9 cellular contexts compared by ENCODE assay signal in genomic region chr16:11253009-11253994, GRCh38. TPM values are rescaled to one million over a fixed set of nuclear protein-coding genes. Genes with fewer than 3 reads are reported as not detected.
A peak's percentile ranks its signal among the peaks of the same experiment; 100 is the strongest.
DNase-seq lines count a peak whose midpoint lies in the region; ATAC-seq, FAIRE-seq and TF ChIP-seq lines count a peak whose summit lies in the region.
"Had no signal": no experiment of that assay in that cellular context is flagged by ENCODE, and none has a peak within 500 bp of the region (broad histone marks: within the 10 kb centered on the region; RNA-seq: fewer than 3 reads in every experiment).

No MANE protein-coding gene starts in this region.

- FAIRE-seq in GM18507 (lab: Jason Lieb, UNC) = peak; percentile 73

- no peak for TF ChIP-seq CTCF in A673 (conservative IDR thresholded peaks at IDR 0.05; ENCODE audit: low read depth, low read length)

- POLR2A ChIA-PET in activated CD4-positive, alpha-beta T cell treated with anti-CD3 and anti-CD28 coated beads, Interleukin-2, amount 10 ng/mL, durations not matched to agents 7 days and 5 days (lab: Charles Lee) = interaction anchor here (0.7 to 2.1 kb wide), 3 partner anchors 28 to 162 kb away, joined by 3 to 13 read pairs (median 5); no protein-coding TSS in a partner anchor
- POLR2A ChIA-PET in A673 (lab: Charles Lee; ENCODE audit: low non-redundant PET) = no interaction called here

- H3K9me3 ChIP-seq in A673 (ENCODE audit: low read depth, low read length, poor library complexity, severe bottlenecking) = no peaks in the 10 kb centered on the region

- H3K27ac Mint-ChIP-seq in activated CD4-positive, alpha-beta T cell treated with anti-CD3 and anti-CD28 coated beads, Interleukin-2, amount 10 ng/mL, durations not matched to agents 7 days and 5 days = peak overlapping the region; percentile 89

- H3K9me3 Mint-ChIP-seq in activated CD4-positive, alpha-beta T cell treated with anti-CD3 and anti-CD28 coated beads, Interleukin-2, amount 10 ng/mL, durations not matched to agents 7 days and 5 days = no peaks in the 10 kb centered on the region

- CTCF ChIA-PET in activated CD4-positive, alpha-beta T cell treated with anti-CD3 and anti-CD28 coated beads, Interleukin-2, amount 10 ng/mL, durations not matched to agents 7 days and 5 days (lab: Charles Lee) = interaction anchor here (0.6 to 7.2 kb wide), 17 partner anchors 12 to 299 kb away, joined by 3 to 72 read pairs (median 4); no protein-coding TSS in a partner anchor
- CTCF ChIA-PET in A673 (lab: Charles Lee) = interaction anchor here (0.6 kb wide), 1 partner anchor 293 kb away, joined by 5 read pairs; no protein-coding TSS in a partner anchor

- DNase-seq in GM18507 (ENCODE audit: extremely low spot score, insufficient read length, low read depth) (no peak), erythroblast (lab: John Stamatoyannopoulos, UW) (peak in 1 of 2 experiments; percentile 29), A673 (ENCODE audit: low spot score) (no peak)
- peak; percentile 54 for DNase-seq in activated CD4-positive, alpha-beta T cell treated with anti-CD3 and anti-CD28 coated beads, Interleukin-2, amount 10 ng/mL, durations not matched to agents 7 days and 5 days
- peak in 2 of 3 donors; percentile 37 to 50 for DNase-seq in stimulated activated CD4-positive, alpha-beta T cell treated with anti-CD3 and anti-CD28 coated beads, Interleukin-12 subunit alpha, Interleukin-12 subunit beta, amount 100 ng/mL, for 48 hours (ENCODE audit: low read depth in 2 of 3, low spot score in 1 of 3)
- DNase-seq: cortex of kidney had no signal

- intact Hi-C loops in A673 (cut with micrococcal nuclease; ENCODE audit: unreplicated experiment) = no loop called here

- peak overlapping the region; percentile 92 for H3K4me3 Mint-ChIP-seq in activated CD4-positive, alpha-beta T cell treated with anti-CD3 and anti-CD28 coated beads, Interleukin-2, amount 10 ng/mL, durations not matched to agents 7 days and 5 days

- H3K4me3 ChIP-seq in A673 (ENCODE audit: low read depth, low read length, poor library complexity, severe bottlenecking) = no peak overlapping the region

- H3K4me1 Mint-ChIP-seq in activated CD4-positive, alpha-beta T cell treated with anti-CD3 and anti-CD28 coated beads, Interleukin-2, amount 10 ng/mL, durations not matched to agents 7 days and 5 days = peaks cover 52% of the 10 kb centered on the region

- no TSS peak for BruUV-seq in A673 (replicated peaks; lab: Mats Ljungman, UMichigan)

- TF ChIP-seq POLR2A in erythroblast (IDR thresholded peaks at IDR 0.05; ENCODE audit: low read length) = peak; percentile 55

- peaks cover 62% of the 10 kb centered on the region for H3K36me3 Mint-ChIP-seq in activated CD4-positive, alpha-beta T cell treated with anti-CD3 and anti-CD28 coated beads, Interleukin-2, amount 10 ng/mL, durations not matched to agents 7 days and 5 days (ENCODE audit: low read depth)

- H3K27ac ChIP-seq in A673 (ENCODE audit: low read depth, low read length, poor library complexity, severe bottlenecking) = no peak overlapping the region

- ATAC-seq in HG03280 (IDR thresholded peaks at IDR 0.05; ENCODE audit: unreplicated experiment) (no peak), GM19023 (IDR thresholded peaks at IDR 0.05; ENCODE audit: unreplicated experiment) (no peak), HG02938 (IDR thresholded peaks at IDR 0.05; ENCODE audit: unreplicated experiment) (no peak)

- peaks cover 14% of the 10 kb centered on the region for H3K4me1 ChIP-seq in A673 (ENCODE audit: insufficient read depth, low read length, poor library complexity, severe bottlenecking)

- no peaks in the 10 kb centered on the region for H3K36me3 ChIP-seq in A673 (ENCODE audit: insufficient read depth, low read length, poor library complexity, severe bottlenecking)

- H3K27me3 Mint-ChIP-seq in activated CD4-positive, alpha-beta T cell treated with anti-CD3 and anti-CD28 coated beads, Interleukin-2, amount 10 ng/mL, durations not matched to agents 7 days and 5 days = no peaks in the 10 kb centered on the region

- H3K27me3 ChIP-seq in A673 (replicated peaks; ENCODE audit: insufficient read depth, low read depth, low read length, poor library complexity) = peaks cover 16% of the 10 kb centered on the region

RNA-seq across cellular contexts. Expression of gene SOCS1, which starts 2.7 kb away (rescaled TPM):
- 100 to 1,000 TPM; 127 to 133 TPM for total RNA-seq in activated CD4-positive, alpha-beta T cell treated with anti-CD3 and anti-CD28 coated beads, Interleukin-2, amount 10 ng/mL, durations not matched to agents 7 days and 5 days
- total RNA-seq in A673 (2021) = 2.3 and 2.6 TPM in 2 replicates

RNA-seq across cellular contexts. Expression of gene TNP2, which starts 15.8 kb away (rescaled TPM):
- total RNA-seq in activated CD4-positive, alpha-beta T cell treated with anti-CD3 and anti-CD28 coated beads, Interleukin-2, amount 10 ng/mL, durations not matched to agents 7 days and 5 days = not detected
- total RNA-seq in A673 (2021) = not detected in 2 replicates

RNA-seq across cellular contexts. Expression of gene PRM3, which starts 20.1 kb away (rescaled TPM):
- total RNA-seq in activated CD4-positive, alpha-beta T cell treated with anti-CD3 and anti-CD28 coated beads, Interleukin-2, amount 10 ng/mL, durations not matched to agents 7 days and 5 days = not detected
- total RNA-seq in A673 (2021) = not detected in 2 replicates

RNA-seq across cellular contexts. Expression of gene PRM2, which starts 23.0 kb away (rescaled TPM):
- not detected for total RNA-seq in activated CD4-positive, alpha-beta T cell treated with anti-CD3 and anti-CD28 coated beads, Interleukin-2, amount 10 ng/mL, durations not matched to agents 7 days and 5 days
- not detected in 2 replicates for total RNA-seq in A673 (2021)

RNA-seq across cellular contexts. Expression of gene PRM1, which starts 27.8 kb away (rescaled TPM):
- not detected for total RNA-seq in activated CD4-positive, alpha-beta T cell treated with anti-CD3 and anti-CD28 coated beads, Interleukin-2, amount 10 ng/mL, durations not matched to agents 7 days and 5 days
- total RNA-seq in A673 (2021) = not detected in 2 replicates

Comparison
In these comparisons a context has a peak if more than half of its experiments do, and no peak if none do; other contexts are left out.
1. DNase-seq: peak in activated CD4-positive, alpha-beta T cell treated with anti-CD3 and anti-CD28 coated beads, Interleukin-2, amount 10 ng/mL, durations not matched to agents 7 days and 5 days (single experiment) and stimulated activated CD4-positive, alpha-beta T cell treated with anti-CD3 and anti-CD28 coated beads, Interleukin-12 subunit alpha, Interleukin-12 subunit beta, amount 100 ng/mL, for 48 hours (2 of 3); none in GM18507 (single experiment) and A673 (single experiment).
2. RNA of gene SOCS1, which starts 2.7 kb away (total RNA-seq): 127 to 133 TPM in activated CD4-positive, alpha-beta T cell treated with anti-CD3 and anti-CD28 coated beads, Interleukin-2, amount 10 ng/mL, durations not matched to agents 7 days and 5 days; 2.3 to 2.6 TPM in A673; every median in the first group is over 10 times any median in the second.